In the genomic region with DNA sequence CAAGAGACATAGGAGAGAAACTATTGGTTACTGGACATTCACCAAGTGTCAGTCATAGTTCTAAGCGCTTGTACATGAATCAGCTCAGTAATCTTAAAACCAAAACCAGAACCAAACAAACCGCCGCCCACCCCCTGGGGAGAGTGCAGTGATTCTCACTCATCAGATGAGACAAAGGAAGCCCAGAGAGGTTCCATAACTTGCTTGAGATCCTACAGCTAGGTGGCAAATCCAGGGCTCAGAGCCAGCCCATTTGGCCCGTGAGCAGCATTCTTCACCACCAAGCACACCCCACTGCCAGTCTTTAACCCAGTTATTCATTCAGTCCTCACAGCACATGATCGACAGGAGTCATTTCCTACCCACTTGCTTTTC, we compare ENCODE assay signal across 1 cellular context.
TF ChIP-seq lines count a peak whose summit lies in the region.

No MANE protein-coding gene starts in this region.

TF ChIP-seq in IMR-90, 13 proteins besides CTCF, POLR2A, EP300 and RAD21 (continued from another document):
- TF ChIP-seq CHD1 (IDR thresholded peaks at IDR 0.05; ENCODE audit: low read depth, low read length) (no peak), CEBPB (IDR thresholded peaks at IDR 0.05; ENCODE audit: low read depth, low read length) (no peak), BHLHE40 (IDR thresholded peaks at IDR 0.05; ENCODE audit: low read depth, low read length) (no peak), MAZ (IDR thresholded peaks at IDR 0.05; ENCODE audit: borderline replicate concordance, low read depth, low read length) (no peak), RFX5 (IDR thresholded peaks at IDR 0.05; ENCODE audit: low read depth, low read length) (no peak), USF2 (IDR thresholded peaks at IDR 0.05; ENCODE audit: low read depth, low read length) (no peak), SMC3 (IDR thresholded peaks at IDR 0.05; ENCODE audit: low read depth, low read length) (no peak), MAFK (IDR thresholded peaks at IDR 0.05; ENCODE audit: low read depth, low read length) (no peak), ELK1 (IDR thresholded peaks at IDR 0.05; ENCODE audit: borderline replicate concordance, low read depth, low read length) (no peak), FOS (IDR thresholded peaks at IDR 0.05; ENCODE audit: low read depth, low read length) (no peak), NFE2L2 (IDR thresholded peaks at IDR 0.05; ENCODE audit: low read depth, low read length) (no peak), RCOR1 (IDR thresholded peaks at IDR 0.05; ENCODE audit: insufficient replicate concordance, low read length) (no peak)
TF ChIP-seq in IMR-90: peak in this region for 0.
